Comparison of ENCODE assay signal across 7 cellular contexts in genomic region chr1:181099152-181100014, GRCh38. TPM values are rescaled to one million over a fixed set of nuclear protein-coding genes. Genes with fewer than 3 reads are reported as not detected.
A peak's percentile ranks its signal among the peaks of the same experiment; 100 is the strongest.
DNase-seq lines count a peak whose midpoint lies in the region; ATAC-seq, FAIRE-seq and TF ChIP-seq lines count a peak whose summit lies in the region.

No MANE protein-coding gene starts in this region.

- ATAC-seq in GM21447 (IDR thresholded peaks at IDR 0.05; ENCODE audit: unreplicated experiment) (peak; percentile 63), activated B cell treated with CpG ODN at 0.5 μM for 24 hours (ENCODE audit: low read depth) (peak; percentile 30)

- H3K27ac Mint-ChIP-seq in activated B cell treated with CpG ODN at 0.5 μM for 24 hours: peak overlapping the region; percentile 74

- no peaks in the 10 kb centered on the region for H3K9me1 ChIP-seq in keratinocyte (ENCODE audit: control insufficient read depth, extremely low read depth, insufficient read depth, low read length)

- dilution Hi-C loops in keratinocyte (cut with MboI; ENCODE audit: extremely low pct_ligation_motif_present, low sequenced_read_pairs): no loop called here

- H3K4me2 ChIP-seq in keratinocyte (ENCODE audit: control insufficient read depth, extremely low read depth, insufficient read depth, low read depth, low read length): peak overlapping the region; percentile 91

- CTCF ChIA-PET in activated B cell treated with CpG ODN at 0.5 μM for 24 hours (lab: Charles Lee): no interaction called here

- peak overlapping the region; percentile 34 for H2AFZ ChIP-seq in keratinocyte (ENCODE audit: control insufficient read depth, low read length)

- POLR2A ChIA-PET in activated B cell treated with CpG ODN at 0.5 μM for 24 hours (lab: Charles Lee): interaction anchor here (0.6 to 38.3 kb wide), 6 partner anchors 4 to 76 kb away, joined by 3 to 1783 read pairs (median 217); partner anchors contain the start of genes IER5 and STX6

- intact Hi-C loops in activated B cell treated with CpG ODN at 0.5 μM for 24 hours (cut with micrococcal nuclease): loop anchor here (1.0 kb wide), 1 partner anchor 9 kb away; no protein-coding TSS in a partner anchor

- H3K9ac ChIP-seq in keratinocyte (ENCODE audit: control insufficient read depth, extremely low read depth, insufficient read depth, low read length): peak overlapping the region; percentile 72

- H3K27me3 ChIP-seq in keratinocyte (ENCODE audit: control insufficient read depth, extremely low read depth, insufficient read depth, low read length): no peaks in the 10 kb centered on the region

- H3K79me2 ChIP-seq in keratinocyte (ENCODE audit: control insufficient read depth, insufficient read depth, low read length): no peaks in the 10 kb centered on the region

- TF ChIP-seq CTCF in activated B cell treated with CpG ODN at 0.5 μM for 24 hours (IDR thresholded peaks at IDR 0.05) (no peak), keratinocyte (optimal IDR thresholded peaks at IDR 0.05 in 1 of 3, IDR thresholded peaks at IDR 0.05 in 1 of 3, conservative IDR thresholded peaks at IDR 0.05 in 1 of 3; ENCODE audit: extremely low read depth in 1 of 3, insufficient read depth in 2 of 3, low read length in 3 of 3) (no peak)

- H3K27ac ChIP-seq in keratinocyte (ENCODE audit: control insufficient read depth, insufficient read depth, low read length): peak overlapping the region; percentile 94

- peak overlapping the region; percentile 47 for H3K4me3 Mint-ChIP-seq in activated B cell treated with CpG ODN at 0.5 μM for 24 hours

- H3K4me3 ChIP-seq in keratinocyte (ENCODE audit: control insufficient read depth in 2 of 3, extremely low read depth in 1 of 3, insufficient read depth in 2 of 3, low read depth in 1 of 3, low read length in 3 of 3): peak overlapping the region in 2 of 3 experiments; percentile 57 to 64

- H3K9me3 ChIP-seq in keratinocyte (ENCODE audit: control insufficient read depth, low read depth, low read length): no peaks in the 10 kb centered on the region

- H3K36me3 Mint-ChIP-seq in activated B cell treated with CpG ODN at 0.5 μM for 24 hours (ENCODE audit: low read depth): peaks cover 19% of the 10 kb centered on the region

- no peaks in the 10 kb centered on the region for H3K27me3 Mint-ChIP-seq in activated B cell treated with CpG ODN at 0.5 μM for 24 hours

- no peaks in the 10 kb centered on the region for H4K20me1 ChIP-seq in keratinocyte (ENCODE audit: control insufficient read depth, extremely low read depth, insufficient read depth, low read length)

- peaks cover 0 to 4% of the 10 kb centered on the region in 2 experiments for H3K36me3 ChIP-seq in keratinocyte (ENCODE audit: control insufficient read depth in 2 of 2, extremely low read depth in 1 of 2, insufficient read depth in 2 of 2, low read length in 2 of 2)

- peaks cover 44% of the 10 kb centered on the region for H3K4me1 ChIP-seq in keratinocyte (ENCODE audit: control insufficient read depth, extremely low read depth, insufficient read depth, low read length)

- peak; percentile 83 for FAIRE-seq in keratinocyte (lab: Jason Lieb, UNC)

- TF ChIP-seq POLR2A in GM15510 (IDR thresholded peaks at IDR 0.05; ENCODE audit: borderline replicate concordance, extremely low read depth, insufficient read length): peak; percentile 31

- H3K9me3 Mint-ChIP-seq in activated B cell treated with CpG ODN at 0.5 μM for 24 hours: no peaks in the 10 kb centered on the region

- DNase-seq in HPDE6-E6E7 (ENCODE audit: extremely low spot score) (peak; percentile 78), activated B cell treated with CpG ODN at 0.5 μM for 24 hours (no peak), keratinocyte (ENCODE audit: low read depth, low spot score) (peak; percentile 85), COR-L47 (lab: John Stamatoyannopoulos, UW) (no peak), NCI-H1436 treated with DMSO at 0.1 percent for 48 hours (lab: John Stamatoyannopoulos, UW) (no peak)

- peaks cover 69% of the 10 kb centered on the region for H3K4me1 Mint-ChIP-seq in activated B cell treated with CpG ODN at 0.5 μM for 24 hours

RNA-seq across cellular contexts. Expression of gene IER5, which starts 10.9 kb away (rescaled TPM):
- total RNA-seq in activated B cell treated with CpG ODN at 0.5 μM for 24 hours: 155 and 156 TPM in 2 replicates
- 18.1 to 22.5 TPM (median 20.0 TPM) in 3 replicates for polyA plus RNA-seq in keratinocyte
- polyA plus RNA-seq in keratinocyte (2011; ENCODE audit: low read depth): 27.9 TPM
- polyA plus RNA-seq in keratinocyte (2011; cell fraction: cytosol; rRNA removed): 8.6 and 9.8 TPM in 2 replicates
- 32.8 and 33.5 TPM in 2 replicates for polyA plus RNA-seq in keratinocyte (2011; cell fraction: nucleus; rRNA removed)
- 23.4 and 50.4 TPM in 2 replicates for polyA plus RNA-seq in keratinocyte (2012; ENCODE audit: low replicate concordance)
- polyA minus RNA-seq in keratinocyte: 11.6 to 12.8 TPM (median 12.6 TPM) in 3 replicates
- 27.2 TPM for polyA minus RNA-seq in keratinocyte (2011; cell fraction: cytosol; rRNA and poly(A)+ RNA removed)
- 23.8 and 28.0 TPM in 2 replicates for polyA minus RNA-seq in keratinocyte (2011; cell fraction: nucleus; rRNA and poly(A)+ RNA removed)

Comparison
In these comparisons a context has a peak if more than half of its experiments do, and no peak if none do; other contexts are left out.
1. DNase-seq: peak in HPDE6-E6E7 (single experiment) and keratinocyte (single experiment); none in activated B cell treated with CpG ODN at 0.5 μM for 24 hours (single experiment), COR-L47 (single experiment) and NCI-H1436 treated with DMSO at 0.1 percent for 48 hours (single experiment).